ENCODE assay signal across 23 cellular contexts in the genomic region with DNA sequence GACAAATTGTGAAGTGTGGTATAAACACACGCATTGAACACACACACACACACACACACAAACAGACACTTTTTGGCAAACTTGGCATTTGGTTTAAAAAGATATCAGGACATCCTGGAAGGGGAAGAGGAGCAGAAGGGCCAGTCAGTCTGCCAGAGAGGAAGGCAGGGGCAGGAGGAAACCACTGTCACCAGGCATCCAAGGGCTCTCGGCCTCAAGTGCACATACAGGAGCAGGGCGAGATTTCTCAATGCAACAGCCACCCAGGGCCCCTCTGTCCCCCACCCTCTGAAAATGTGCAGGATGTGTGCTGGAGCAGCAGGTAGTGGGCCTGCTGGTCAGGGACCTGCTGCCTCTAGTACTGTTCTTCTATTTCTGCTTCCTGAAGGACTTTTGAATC.
DNase-seq lines count a peak whose midpoint lies in the region; ATAC-seq and TF ChIP-seq lines count a peak whose summit lies in the region.
"Had no signal": no experiment of that assay in that cellular context is flagged by ENCODE, and none has a peak within 500 bp of the region (broad histone marks: within the 10 kb centered on the region; RNA-seq: fewer than 3 reads in every experiment).

No MANE protein-coding gene starts in this region.

- POLR2A ChIA-PET in GM10248 (lab: Yijun Ruan, JAX), result interaction anchor here (1.1 kb wide), 1 partner anchor 13 kb away, joined by 4 read pairs; no protein-coding TSS in a partner anchor

- H3K9me3 ChIP-seq in left ventricle myocardium inferior (replicated peaks) (no peaks in the 10 kb centered on the region), endodermal cell (ENCODE audit: control insufficient read depth, low read length) (no peaks in the 10 kb centered on the region), upper lobe of left lung (no peaks in the 10 kb centered on the region)
- H3K9me3 ChIP-seq: mucosa of descending colon had no signal

- CTCF ChIA-PET in GM10248 (lab: Yijun Ruan, JAX), result interaction anchor here (1.0 to 7.0 kb wide), 4 partner anchors 13 to 286 kb away, joined by 3 to 98 read pairs (median 8); no protein-coding TSS in a partner anchor

- peak overlapping the region; percentile 94 for H3K27ac ChIP-seq in left ventricle myocardium inferior (replicated peaks)
- no peak overlapping the region for H3K27ac ChIP-seq in endodermal cell (ENCODE audit: low read depth, low read length)
- peak overlapping the region; percentile 77 to 93 (median 82) for H3K27ac ChIP-seq in upper lobe of left lung

- H3K27me3 Mint-ChIP-seq in endodermal cell (ENCODE audit: insufficient read depth) (no peaks in the 10 kb centered on the region), nephron (ENCODE audit: low read depth) (peaks cover 19% of the 10 kb centered on the region)

- H3K36me3 ChIP-seq in left ventricle myocardium inferior, result no peaks in the 10 kb centered on the region
- H3K36me3 ChIP-seq in endodermal cell (ENCODE audit: control insufficient read depth, insufficient read depth, low read length), result no peaks in the 10 kb centered on the region
- H3K36me3 ChIP-seq in upper lobe of left lung, result no peaks in the 10 kb centered on the region

- H3K9me3 Mint-ChIP-seq in endodermal cell (no peaks in the 10 kb centered on the region), nephron (no peaks in the 10 kb centered on the region)
- H3K9me3 Mint-ChIP-seq: activated T-cell treated with anti-CD3 and anti-CD28 coated beads, Interleukin-2, amount 50 U/mL, for 24 hours; dendritic cell treated with granulocyte-macrophage colony-stimulating factor and Interleukin-4, amounts not matched to agents 40 ng/mL and 50 ng/mL, for 4 days had no signal

- 93% methylated on average over 2 of the region's 3 CpGs; no CpG with 5 or more reads in 1 of the 2 experiments for WGBS in endodermal cell (ENCODE audit: insufficient coverage in 1 of 2, insufficient read length in 1 of 2), 2 experiments
- WGBS in upper lobe of left lung, 2 donors, result 25 to 28% methylated on average over 3 of the region's 3 CpGs

- peak overlapping the region; percentile 80 for H3K27ac Mint-ChIP-seq in endodermal cell
- H3K27ac Mint-ChIP-seq in nephron, result peak overlapping the region in 2 of 3 experiments; percentile 29 to 63
- H3K27ac Mint-ChIP-seq: activated T-cell treated with anti-CD3 and anti-CD28 coated beads, Interleukin-2, amount 50 U/mL, for 24 hours; B cell; dendritic cell treated with granulocyte-macrophage colony-stimulating factor and Interleukin-4, amounts not matched to agents 40 ng/mL and 50 ng/mL, for 4 days had no signal

- no peak for TF ChIP-seq EP300 in upper lobe of left lung (IDR thresholded peaks at IDR 0.05)

- H3K27me3 ChIP-seq in left ventricle myocardium inferior (ENCODE audit: low read depth), result no peaks in the 10 kb centered on the region
- H3K27me3 ChIP-seq in endodermal cell (ENCODE audit: control insufficient read depth, insufficient read depth, low read length, poor library complexity, severe bottlenecking), result no peaks in the 10 kb centered on the region
- no peaks in the 10 kb centered on the region for H3K27me3 ChIP-seq in upper lobe of left lung

- H3K4me3 Mint-ChIP-seq in endodermal cell (no peak overlapping the region), nephron (no peak overlapping the region)
- H3K4me3 Mint-ChIP-seq: activated T-cell treated with anti-CD3 and anti-CD28 coated beads, Interleukin-2, amount 50 U/mL, for 24 hours; B cell; dendritic cell treated with granulocyte-macrophage colony-stimulating factor and Interleukin-4, amounts not matched to agents 40 ng/mL and 50 ng/mL, for 4 days had no signal

- TF ChIP-seq POLR2A in upper lobe of left lung (IDR thresholded peaks at IDR 0.05), result no peak

- no peak for DNase-seq in left ventricle myocardium inferior
- no peak for DNase-seq in left cardiac atrium
- DNase-seq in endodermal cell, result no peak
- DNase-seq in upper lobe of left lung, result peak in 1 of 2 donors; percentile 68
- no peak for DNase-seq in NCI-H345 treated with DMSO at 0.1 percent for 48 hours (lab: John Stamatoyannopoulos, UW; ENCODE audit: unreplicated experiment)
- DNase-seq in GM10248 (ENCODE audit: extremely low spot score), result no peak
- DNase-seq: activated CD4-positive, alpha-beta T cell treated with anti-CD3 and anti-CD28 coated beads for 48 hours; activated naive CD4-positive, alpha-beta T cell; activated T-cell treated with anti-CD3 and anti-CD28 coated beads, Interleukin-2, amount 50 U/mL, for 24 hours; amniotic stem cell; GDM1; GOT3; head of caudate nucleus; mucosa of descending colon; NCI-H2081; NCI-H446 treated with DMSO at 0.1 percent for 48 hours; OCI-M1; posterior cingulate gyrus; stimulated activated CD8-positive, alpha-beta memory T cell treated with anti-CD3 and anti-CD28 coated beads, Interleukin-4, amount 100 ng/mL, for 48 hours had no signal

- H3K4me3 ChIP-seq in left ventricle myocardium inferior (no peak overlapping the region), endodermal cell (ENCODE audit: low read length) (no peak overlapping the region), upper lobe of left lung (no peak overlapping the region)
- H3K4me3 ChIP-seq: mucosa of descending colon had no signal

- peaks cover 60% of the 10 kb centered on the region for H3K4me1 ChIP-seq in left ventricle myocardium inferior
- H3K4me1 ChIP-seq in endodermal cell (ENCODE audit: control insufficient read depth, insufficient read depth, low read length), result peaks cover 29% of the 10 kb centered on the region
- peaks cover 33 to 51% (median 38%) of the 10 kb centered on the region in 4 donors for H3K4me1 ChIP-seq in upper lobe of left lung

- no peak overlapping the region for H3K9ac ChIP-seq in endodermal cell (ENCODE audit: extremely low read depth, low read length, poor library complexity, severe bottlenecking)

- ATAC-seq in left cardiac atrium (no peak), upper lobe of left lung (ENCODE audit: low FRiP score in 2 of 2) (no peak), HG03097 (IDR thresholded peaks at IDR 0.05; ENCODE audit: low FRiP score, unreplicated experiment) (no peak)
- ATAC-seq: mucosa of descending colon had no signal

- H3K36me3 Mint-ChIP-seq in endodermal cell (ENCODE audit: low read depth) (no peaks in the 10 kb centered on the region), nephron (ENCODE audit: low read depth) (no peaks in the 10 kb centered on the region)

- TF ChIP-seq CTCF in left ventricle myocardium inferior (IDR thresholded peaks at IDR 0.05; ENCODE audit: borderline replicate concordance) (no peak), endodermal cell (conservative IDR thresholded peaks at IDR 0.05) (no peak), nephron (IDR thresholded peaks at IDR 0.05; ENCODE audit: unreplicated experiment in 3 of 3) (no peak), upper lobe of left lung (IDR thresholded peaks at IDR 0.05) (no peak), GM10248 (IDR thresholded peaks at IDR 0.05; ENCODE audit: control extremely low read depth, extremely low read depth, low read depth, missing control alignments) (no peak)

- intact Hi-C loops in left ventricle myocardium inferior (cut with micrococcal nuclease), result no loop called here
- intact Hi-C loops in left cardiac atrium (cut with DNase I), result loop anchor here in 1 of 2 donors (5.0 kb wide), 1 partner anchor 288 kb away; no protein-coding TSS in a partner anchor

- H3K4me1 Mint-ChIP-seq in endodermal cell (peaks cover 63% of the 10 kb centered on the region), nephron (peaks cover 26% of the 10 kb centered on the region)
